ENCODE assay signal across 12 cellular contexts in genomic region chr16:23215435-23215834, GRCh38. TPM values are rescaled to one million over a fixed set of nuclear protein-coding genes. Genes with fewer than 3 reads are reported as not detected.
"Had no signal": no experiment of that assay in that cellular context is flagged by ENCODE, and none has a peak within 500 bp of the region (broad histone marks: within the 10 kb centered on the region; RNA-seq: fewer than 3 reads in every experiment).

No MANE protein-coding gene starts in this region.

- H3K9me3 Mint-ChIP-seq: GM23338, H9, HFFc6 had no signal

- H2AFZ ChIP-seq: GM23248, GM23338 had no signal

- H3K27ac Mint-ChIP-seq: GM23338, H9, HFFc6 had no signal

- H3K27ac ChIP-seq: GM23248 had no signal

- H3K9ac ChIP-seq: GM23248 had no signal

- H3K4me1 Mint-ChIP-seq: GM23338, H9 had no signal

- H3K4me2 ChIP-seq: GM23338 had no signal

- H3K4me3 Mint-ChIP-seq: GM23338, H9, HFFc6 had no signal

- H3K36me3 ChIP-seq: HAP-1 had no signal

- ATAC-seq: GM23338, HCT116 had no signal

- H3K4me1 ChIP-seq: HAP-1 had no signal

- H3K4me3 ChIP-seq: GM23248, GM23338, HAP-1 had no signal

- FAIRE-seq: H1, H54 had no signal

- DNase-seq: GM23248, GOT3, H7, H9, HCEC 1CT, HFFc6 had no signal

- H3K9me3 ChIP-seq: HAP-1 had no signal

RNA-seq across cellular contexts. Expression of gene SCNN1G, which starts 32.9 kb away (rescaled TPM):
- total RNA-seq: GM23248, H4, HFFc6 had no signal
- polyA plus RNA-seq: GM23248 had no signal
